Comparison of ENCODE assay signal across 19 cellular contexts in the genomic region with DNA sequence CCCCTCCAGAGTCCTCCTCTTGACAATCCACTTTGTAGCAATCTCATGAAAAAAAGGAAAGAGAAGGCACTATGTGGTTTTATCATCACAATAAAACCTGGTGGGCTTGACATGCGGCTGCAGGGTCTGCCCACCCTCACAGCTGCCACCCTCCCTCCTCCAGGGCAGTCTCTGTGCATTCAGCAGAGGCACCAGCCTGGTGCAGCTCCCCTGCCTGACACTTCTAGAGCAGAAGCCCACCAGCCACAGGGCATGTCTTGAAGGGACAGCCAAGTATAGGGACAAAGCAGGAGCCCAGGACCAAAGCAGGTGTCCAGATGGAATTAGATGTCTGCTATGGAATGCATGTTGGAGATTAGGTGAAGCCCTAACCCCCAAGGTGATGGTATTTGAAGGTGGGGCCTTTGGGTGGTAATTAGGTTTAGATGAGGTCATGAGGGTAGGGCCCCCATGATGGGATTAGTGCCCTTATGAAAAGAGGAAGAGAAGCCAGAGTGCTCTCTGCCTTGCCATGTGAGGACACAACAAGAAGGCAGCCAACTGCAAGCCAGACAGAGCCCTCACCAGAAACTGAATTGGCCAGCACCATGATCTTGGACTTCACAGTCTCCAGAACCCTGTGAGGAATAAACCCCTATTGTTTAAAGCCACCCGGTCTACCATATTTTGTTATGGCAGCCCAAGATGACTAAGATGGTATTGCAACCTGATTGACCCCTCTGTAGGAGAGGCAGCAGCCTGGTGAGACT.
DNase-seq lines count a peak whose midpoint lies in the region; ATAC-seq and TF ChIP-seq lines count a peak whose summit lies in the region.
"Had no signal": no experiment of that assay in that cellular context is flagged by ENCODE, and none has a peak within 500 bp of the region (broad histone marks: within the 10 kb centered on the region; RNA-seq: fewer than 3 reads in every experiment).

No MANE protein-coding gene starts in this region.

- H3K4me2 ChIP-seq in fibroblast of lung (ENCODE audit: extremely low read depth, insufficient read depth, low read length) (no peak overlapping the region), neural progenitor cell (no peak overlapping the region)
- H3K4me2 ChIP-seq: A549 had no signal

- ATAC-seq in left ventricle myocardium superior = no peak

- H3K36me3 ChIP-seq in fibroblast of lung (ENCODE audit: control insufficient read depth, insufficient read depth, low read length) = no peaks in the 10 kb centered on the region
- no peaks in the 10 kb centered on the region for H3K36me3 ChIP-seq in neural progenitor cell
- H3K36me3 ChIP-seq: HAP-1 had no signal

- no peak for TF ChIP-seq POLR2A in NB4 (IDR thresholded peaks at IDR 0.05; ENCODE audit: extremely low read depth, insufficient read length)

- H4K20me1 ChIP-seq in fibroblast of lung (ENCODE audit: control insufficient read depth, extremely low read depth, insufficient read depth, low read length) (no peaks in the 10 kb centered on the region), neural progenitor cell (ENCODE audit: low read depth) (no peaks in the 10 kb centered on the region)

- peaks cover 4% of the 10 kb centered on the region for H3K9me3 Mint-ChIP-seq in activated CD4-positive, alpha-beta T cell treated with anti-CD3 and anti-CD28 coated beads, Interleukin-2, amount 10 ng/mL, durations not matched to agents 24 days and 14 days
- H3K9me3 Mint-ChIP-seq in neural progenitor cell = peaks cover 6% of the 10 kb centered on the region

- H3K27ac ChIP-seq in fibroblast of lung (ENCODE audit: insufficient read depth, low read length) = peak overlapping the region; percentile 86
- H3K27ac ChIP-seq in neural progenitor cell = no peak overlapping the region

- H2AFZ ChIP-seq in fibroblast of lung (ENCODE audit: low read length) = no peak overlapping the region
- no peak overlapping the region for H2AFZ ChIP-seq in neural progenitor cell (replicated peaks)

- no peaks in the 10 kb centered on the region for H3K36me3 Mint-ChIP-seq in activated CD4-positive, alpha-beta T cell treated with anti-CD3 and anti-CD28 coated beads, Interleukin-2, amount 10 ng/mL, durations not matched to agents 24 days and 14 days (ENCODE audit: low read depth)
- no peaks in the 10 kb centered on the region for H3K36me3 Mint-ChIP-seq in neural progenitor cell
- H3K36me3 Mint-ChIP-seq: CD4-positive, CD25-positive, alpha-beta regulatory T cell had no signal

- H3K4me3 Mint-ChIP-seq in activated CD4-positive, alpha-beta T cell treated with anti-CD3 and anti-CD28 coated beads, Interleukin-2, amount 10 ng/mL, durations not matched to agents 24 days and 14 days = no peak overlapping the region
- no peak overlapping the region for H3K4me3 Mint-ChIP-seq in neural progenitor cell
- H3K4me3 Mint-ChIP-seq: CD4-positive, CD25-positive, alpha-beta regulatory T cell had no signal

- H3K4me1 Mint-ChIP-seq in activated CD4-positive, alpha-beta T cell treated with anti-CD3 and anti-CD28 coated beads, Interleukin-2, amount 10 ng/mL, durations not matched to agents 24 days and 14 days = no peaks in the 10 kb centered on the region
- peaks cover 11% of the 10 kb centered on the region for H3K4me1 Mint-ChIP-seq in neural progenitor cell
- H3K4me1 Mint-ChIP-seq: CD4-positive, CD25-positive, alpha-beta regulatory T cell had no signal

- peaks cover 17% of the 10 kb centered on the region for H3K79me2 ChIP-seq in fibroblast of lung (ENCODE audit: control insufficient read depth, insufficient read depth, low read length)
- no peaks in the 10 kb centered on the region for H3K79me2 ChIP-seq in neural progenitor cell (ENCODE audit: low read depth)

- H3K27me3 ChIP-seq in fibroblast of lung (ENCODE audit: control insufficient read depth, insufficient read depth, low read length) = no peaks in the 10 kb centered on the region
- H3K27me3 ChIP-seq in neural progenitor cell = no peaks in the 10 kb centered on the region

- H3K4me3 ChIP-seq in NB4 (ENCODE audit: low read depth, low read length) (no peak overlapping the region), fibroblast of lung (replicated peaks in 1 of 4; ENCODE audit: control extremely low read depth in 1 of 4, insufficient read depth in 1 of 4, low read depth in 3 of 4, low read length in 4 of 4) (no peak overlapping the region), neural progenitor cell (no peak overlapping the region)
- H3K4me3 ChIP-seq: A549, HAP-1 had no signal

- H3K9me3 ChIP-seq in fibroblast of lung (ENCODE audit: control insufficient read depth, insufficient read depth, low read depth, low read length) (no peaks in the 10 kb centered on the region), neural progenitor cell (ENCODE audit: low read depth) (no peaks in the 10 kb centered on the region)
- H3K9me3 ChIP-seq: HAP-1 had no signal

- peaks cover 37% of the 10 kb centered on the region for H3K4me1 ChIP-seq in fibroblast of lung (ENCODE audit: control insufficient read depth, extremely low read depth, insufficient read depth, low read length)
- no peaks in the 10 kb centered on the region for H3K4me1 ChIP-seq in neural progenitor cell
- H3K4me1 ChIP-seq: HAP-1 had no signal

- TF ChIP-seq CTCF in NB4 (IDR thresholded peaks at IDR 0.05; ENCODE audit: low read depth, low read length) (no peak), fibroblast of lung (conservative IDR thresholded peaks at IDR 0.05 in 1 of 2, IDR thresholded peaks at IDR 0.05 in 1 of 2; ENCODE audit: low read depth in 1 of 2, low read length in 2 of 2) (no peak), neural progenitor cell (IDR thresholded peaks at IDR 0.05) (no peak)

- no peak overlapping the region for H3K9ac ChIP-seq in fibroblast of lung (ENCODE audit: insufficient read depth, low read length)
- no peak overlapping the region for H3K9ac ChIP-seq in neural progenitor cell

- no peak overlapping the region for H3K27ac Mint-ChIP-seq in activated CD4-positive, alpha-beta T cell treated with anti-CD3 and anti-CD28 coated beads, Interleukin-2, amount 10 ng/mL, durations not matched to agents 24 days and 14 days
- no peak overlapping the region for H3K27ac Mint-ChIP-seq in neural progenitor cell
- H3K27ac Mint-ChIP-seq: CD4-positive, CD25-positive, alpha-beta regulatory T cell had no signal

- peak; percentile 33 for DNase-seq in cardiac septum (ENCODE audit: low spot score)
- no peak for DNase-seq in left ventricle myocardium superior
- peak; percentile 34 for DNase-seq in NB4 (ENCODE audit: low read depth)
- no peak for DNase-seq in fibroblast of lung (ENCODE audit: low read depth in 2 of 2)
- no peak for DNase-seq in activated CD4-positive, alpha-beta T cell treated with anti-CD3 and anti-CD28 coated beads, Interleukin-2, amount 10 ng/mL, durations not matched to agents 24 days and 14 days
- no peak for DNase-seq in neural progenitor cell (ENCODE audit: low spot score)
- DNase-seq in NCI-H187 (lab: John Stamatoyannopoulos, UW) = no peak
- DNase-seq: Caco-2; CD4-positive, CD25-positive, alpha-beta regulatory T cell; EL; NCI-H1417 treated with DMSO at 0.1 percent for 48 hours; NCI-H2029; NCI-H2171; NCI-H446; NCI-H69; OCI-M1; SHP77 treated with DMSO at 0.1 percent for 48 hours had no signal

- intact Hi-C loops in cardiac septum (cut with DNase I) (no loop called here), left ventricle myocardium superior (cut with micrococcal nuclease) (no loop called here)
- intact Hi-C loops in activated CD4-positive, alpha-beta T cell treated with anti-CD3 and anti-CD28 coated beads, Interleukin-2, amount 10 ng/mL, durations not matched to agents 24 days and 14 days (cut with micrococcal nuclease) = no loop called here

- H3F3A ChIP-seq in neural progenitor cell (ENCODE audit: low read depth) = no peaks in the 10 kb centered on the region

- peaks cover 5% of the 10 kb centered on the region for H3K27me3 Mint-ChIP-seq in activated CD4-positive, alpha-beta T cell treated with anti-CD3 and anti-CD28 coated beads, Interleukin-2, amount 10 ng/mL, durations not matched to agents 24 days and 14 days
- peaks cover 22% of the 10 kb centered on the region for H3K27me3 Mint-ChIP-seq in neural progenitor cell (ENCODE audit: insufficient read depth, low read depth)

Comparison
In these comparisons a context has a peak if more than half of its experiments do, and no peak if none do; other contexts are left out.
1. DNase-seq: peak in cardiac septum (single experiment) and NB4 (single experiment); none in left ventricle myocardium superior (single experiment), fibroblast of lung (0 of 2), activated CD4-positive, alpha-beta T cell treated with anti-CD3 and anti-CD28 coated beads, Interleukin-2, amount 10 ng/mL, durations not matched to agents 24 days and 14 days (single experiment), neural progenitor cell (single experiment) and NCI-H187 (0 of 2).